In the genomic region with DNA sequence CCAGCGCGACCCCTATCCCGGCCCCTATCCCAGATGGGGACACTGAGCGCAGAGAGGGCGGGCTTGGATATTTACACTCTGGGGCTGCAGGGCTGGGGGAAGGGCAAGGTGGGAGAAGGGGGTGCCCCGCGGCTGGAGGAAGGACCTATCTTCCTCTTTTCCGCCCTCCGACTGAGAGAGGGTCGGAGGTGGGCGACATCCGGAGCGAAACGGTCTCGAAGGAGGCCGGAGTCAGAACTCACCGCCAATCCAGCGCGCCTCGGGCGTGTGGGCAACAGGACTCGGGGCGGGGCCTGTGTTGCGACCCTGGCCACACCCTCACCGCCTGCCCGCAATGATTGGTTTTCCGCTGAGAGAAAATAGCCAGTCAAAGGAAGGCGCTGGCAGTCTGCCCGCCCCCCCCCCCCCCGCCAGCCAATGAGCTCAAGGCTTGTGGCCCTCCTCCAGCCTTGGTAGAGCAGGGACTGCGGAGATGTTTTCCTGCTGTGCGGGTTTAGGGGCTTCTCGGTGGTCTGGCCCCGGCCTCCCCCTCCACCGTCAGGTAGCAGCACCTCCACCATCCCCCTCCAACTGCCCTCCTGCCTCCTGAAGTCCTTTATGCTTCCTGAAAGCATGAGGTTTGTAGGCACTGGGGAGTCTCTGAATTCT, we compare ENCODE assay signal across 8 cellular contexts. TPM values are rescaled to one million over a fixed set of nuclear protein-coding genes. Genes with fewer than 3 reads are reported as not detected.
A peak's percentile ranks its signal among the peaks of the same experiment; 100 is the strongest.
DNase-seq lines count a peak whose midpoint lies in the region; ATAC-seq lines count a peak whose summit lies in the region.

A gene with protein sequence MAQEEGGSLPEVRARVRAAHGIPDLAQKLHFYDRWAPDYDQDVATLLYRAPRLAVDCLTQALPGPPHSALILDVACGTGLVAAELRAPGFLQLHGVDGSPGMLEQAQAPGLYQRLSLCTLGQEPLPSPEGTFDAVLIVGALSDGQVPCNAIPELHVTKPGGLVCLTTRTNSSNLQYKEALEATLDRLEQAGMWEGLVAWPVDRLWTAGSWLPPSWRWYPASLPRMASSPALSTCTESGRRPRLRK (minus strand): TSS at position 269 of the 648 bp plus-strand sequence. CDS start 376 bp downstream, outside the sequence.

- peaks cover 0 to 28% (median 16%) of the 10 kb centered on the region in 4 donors for H3K4me1 Mint-ChIP-seq in CD4-positive, CD25-positive, alpha-beta regulatory T cell
- H3K4me1 Mint-ChIP-seq in activated CD4-positive, alpha-beta memory T cell treated with anti-CD3 and anti-CD28 coated beads, Interleukin-2, amount 10 ng/mL, durations not matched to agents 7 days and 5 days = peaks cover 35% of the 10 kb centered on the region

- no peaks in the 10 kb centered on the region for H3K9me3 Mint-ChIP-seq in CD4-positive, CD25-positive, alpha-beta regulatory T cell
- no peaks in the 10 kb centered on the region for H3K9me3 Mint-ChIP-seq in activated CD4-positive, alpha-beta memory T cell treated with anti-CD3 and anti-CD28 coated beads, Interleukin-2, amount 10 ng/mL, durations not matched to agents 7 days and 5 days

- peak within 1 kb of the TSS; percentile 86 for H3K4me3 ChIP-seq in CD4-positive, CD25-positive, alpha-beta regulatory T cell (ENCODE audit: low read depth, low read length)

- CTCF ChIA-PET in activated CD4-positive, alpha-beta memory T cell treated with anti-CD3 and anti-CD28 coated beads, Interleukin-2, amount 10 ng/mL, durations not matched to agents 7 days and 5 days (lab: Charles Lee) = interaction anchor here (0.7 to 2.2 kb wide), 7 partner anchors 8 to 236 kb away, joined by 3 to 19 read pairs (median 5); partner anchors contain the start of gene ABHD11

- H3K4me3 Mint-ChIP-seq in CD4-positive, CD25-positive, alpha-beta regulatory T cell = peak within 1 kb of the TSS; percentile 88 to 96 (median 90)
- peak within 1 kb of the TSS; percentile 79 for H3K4me3 Mint-ChIP-seq in activated CD4-positive, alpha-beta memory T cell treated with anti-CD3 and anti-CD28 coated beads, Interleukin-2, amount 10 ng/mL, durations not matched to agents 7 days and 5 days

- peaks cover 9% of the 10 kb centered on the region for H3K4me1 ChIP-seq in CD4-positive, CD25-positive, alpha-beta regulatory T cell (ENCODE audit: control insufficient read depth, insufficient read depth, low read length, poor library complexity, severe bottlenecking)

- peak; percentile 98 for ATAC-seq in CD4-positive, CD25-positive, alpha-beta regulatory T cell (ENCODE audit: low read depth in 2 of 2)
- ATAC-seq in GM19438 (IDR thresholded peaks at IDR 0.05; ENCODE audit: low read depth, unreplicated experiment) (peak; percentile 98), HG03571 (IDR thresholded peaks at IDR 0.05; ENCODE audit: unreplicated experiment) (peak; percentile 81)

- H3K27ac ChIP-seq in CD4-positive, CD25-positive, alpha-beta regulatory T cell (ENCODE audit: insufficient read depth, low read length, poor library complexity, severe bottlenecking) = peak within 1 kb of the TSS; percentile 51

- peak within 1 kb of the TSS; percentile 75 to 96 (median 91) for H3K27ac Mint-ChIP-seq in CD4-positive, CD25-positive, alpha-beta regulatory T cell
- H3K27ac Mint-ChIP-seq in activated CD4-positive, alpha-beta memory T cell treated with anti-CD3 and anti-CD28 coated beads, Interleukin-2, amount 10 ng/mL, durations not matched to agents 7 days and 5 days = peak within 1 kb of the TSS; percentile 59

- H3K27me3 ChIP-seq in CD4-positive, CD25-positive, alpha-beta regulatory T cell (ENCODE audit: control insufficient read depth, insufficient read depth, low read length) = no peaks in the 10 kb centered on the region

- POLR2A ChIA-PET in activated CD4-positive, alpha-beta memory T cell treated with anti-CD3 and anti-CD28 coated beads, Interleukin-2, amount 10 ng/mL, durations not matched to agents 7 days and 5 days (lab: Charles Lee) = interaction anchor here (0.9 to 1.7 kb wide), 5 partner anchors 9 to 320 kb away, joined by 3 to 6 read pairs (median 4); no protein-coding TSS in a partner anchor

- DNase-seq in CD4-positive, CD25-positive, alpha-beta regulatory T cell = peak; percentile 84 to 94 (median 88)
- DNase-seq in NCI-H774 (lab: John Stamatoyannopoulos, UW) = peak; percentile 91
- peak; percentile 94 for DNase-seq in activated CD4-positive, alpha-beta memory T cell treated with anti-CD3 and anti-CD28 coated beads, Interleukin-2, amount 10 ng/mL, durations not matched to agents 7 days and 5 days
- DNase-seq in ecto neural progenitor cell (ENCODE audit: low spot score) = peak; percentile 96
- peak; percentile 93 for DNase-seq in lung microvascular endothelial cell (ENCODE audit: low read depth in 2 of 2)
- DNase-seq in stimulated activated CD4-positive, alpha-beta T cell treated with anti-CD3 and anti-CD28 coated beads, TNF-alpha, amount 100 ng/mL, for 4 hours (ENCODE audit: low read depth in 3 of 3) = peak; percentile 72 to 80 (median 78)

- H3K36me3 Mint-ChIP-seq in CD4-positive, CD25-positive, alpha-beta regulatory T cell = no peaks in the 10 kb centered on the region
- H3K36me3 Mint-ChIP-seq in activated CD4-positive, alpha-beta memory T cell treated with anti-CD3 and anti-CD28 coated beads, Interleukin-2, amount 10 ng/mL, durations not matched to agents 7 days and 5 days (ENCODE audit: low read depth) = no peaks in the 10 kb centered on the region

- H3K36me3 ChIP-seq in CD4-positive, CD25-positive, alpha-beta regulatory T cell (ENCODE audit: control insufficient read depth, insufficient read depth, low read length) = no peaks in the 10 kb centered on the region

- no peaks in the 10 kb centered on the region for H3K9me3 ChIP-seq in CD4-positive, CD25-positive, alpha-beta regulatory T cell (ENCODE audit: control insufficient read depth in 2 of 2, low read length in 2 of 2)

- H3K27me3 Mint-ChIP-seq in CD4-positive, CD25-positive, alpha-beta regulatory T cell = no peaks in the 10 kb centered on the region
- H3K27me3 Mint-ChIP-seq in activated CD4-positive, alpha-beta memory T cell treated with anti-CD3 and anti-CD28 coated beads, Interleukin-2, amount 10 ng/mL, durations not matched to agents 7 days and 5 days = peaks cover 10% of the 10 kb centered on the region

RNA-seq across cellular contexts. Expression of the gene that starts here (rescaled TPM):
- 2.9 TPM for total RNA-seq in CD4-positive, CD25-positive, alpha-beta regulatory T cell
- 10 to 100 TPM in 2 of 4 donors, 1 to 10 TPM in 2; 1.1 to 29.1 (median 11.9) TPM for polyA plus RNA-seq in CD4-positive, CD25-positive, alpha-beta regulatory T cell
- total RNA-seq in activated CD4-positive, alpha-beta memory T cell treated with anti-CD3 and anti-CD28 coated beads, Interleukin-2, amount 10 ng/mL, durations not matched to agents 7 days and 5 days = 1 to 10 TPM; 3.3 to 3.7 TPM
- 0.99 and 4.1 TPM in 2 replicates for total RNA-seq in lung microvascular endothelial cell

Comparison
In these comparisons a context has a peak if more than half of its experiments do, and no peak if none do; other contexts are left out.
1. Peak in every context shown above with its lines: DNase-seq, ATAC-seq, H3K4me3 ChIP-seq and H3K27ac ChIP-seq.